Comparison of ENCODE assay signal across 9 cellular contexts in genomic region chr5:169634606-169635005, GRCh38.
"Had no signal": no experiment of that assay in that cellular context is flagged by ENCODE, and none has a peak within 500 bp of the region (broad histone marks: within the 10 kb centered on the region; RNA-seq: fewer than 3 reads in every experiment).

No MANE protein-coding gene starts in this region.

- DNase-seq: GOT3, H7, H9, HCEC 1CT, HFFc6 had no signal

- H3K4me3 ChIP-seq: GM23248, GM23338, HAP-1 had no signal

- H3K27ac Mint-ChIP-seq: GM23338, H9, HFFc6 had no signal

- H3K36me3 ChIP-seq: HAP-1 had no signal

- H2AFZ ChIP-seq: GM23248, GM23338 had no signal

- ATAC-seq: GM23338, HCT116 had no signal

- H3K9me3 ChIP-seq: HAP-1 had no signal

- H3K4me1 ChIP-seq: HAP-1 had no signal

- H3K27ac ChIP-seq: GM23248 had no signal

- H3K4me2 ChIP-seq: GM23338 had no signal

- H3K4me3 Mint-ChIP-seq: GM23338, H9, HFFc6 had no signal

- H3K9ac ChIP-seq: GM23248 had no signal
